17 cellular contexts compared by ENCODE assay signal in the genomic region with DNA sequence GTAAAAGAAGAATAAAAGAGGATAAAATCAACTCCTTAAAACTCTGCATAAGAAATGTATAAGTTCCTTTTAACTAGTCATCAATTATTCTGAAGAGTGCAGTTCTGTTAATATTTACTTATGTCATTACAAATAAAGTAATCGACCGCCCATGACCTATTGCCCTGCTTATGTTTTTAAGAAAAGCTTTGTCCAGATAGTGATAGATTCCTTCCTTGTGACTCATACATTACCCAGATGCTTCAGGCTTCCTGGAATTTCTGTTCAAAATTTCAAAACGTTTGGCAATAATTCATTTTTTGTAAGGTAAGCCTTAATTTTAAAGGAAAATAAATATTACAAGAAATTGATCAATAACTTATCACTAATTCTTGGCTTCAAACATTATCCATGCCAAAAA.
DNase-seq lines count a peak whose midpoint lies in the region; ATAC-seq and TF ChIP-seq lines count a peak whose summit lies in the region.
"Had no signal": no experiment of that assay in that cellular context is flagged by ENCODE, and none has a peak within 500 bp of the region (broad histone marks: within the 10 kb centered on the region; RNA-seq: fewer than 3 reads in every experiment).

No MANE protein-coding gene starts in this region.

- TF ChIP-seq POLR2A in right lobe of liver (IDR thresholded peaks at IDR 0.05) (no peak), lower leg skin (IDR thresholded peaks at IDR 0.05) (no peak)

- peak; percentile 77 to 94 (median 87) for ATAC-seq in right lobe of liver
- ATAC-seq: activated T-cell treated with anti-CD3 and anti-CD28 coated beads, Interleukin-2, amount 50 U/mL, for 4 hours; stimulated activated naive CD8-positive, alpha-beta T cell treated with anti-CD3 and anti-CD28 coated beads, Interleukin-15, amount 100 ng/mL, for 72 hours had no signal

- WGBS in right lobe of liver (ENCODE audit: insufficient coverage, low coverage, low lambda C conversion rate, missing lambda C conversion rate) = 19% methylated on average over 3 of the region's 3 CpGs
- WGBS in lower leg skin, 2 donors = 37% methylated on average over 3 of the region's 3 CpGs

- H3K4me1 ChIP-seq in Caco-2 (peaks cover 17% of the 10 kb centered on the region), right lobe of liver (peaks cover 0 to 16% (median 1%) of the 10 kb centered on the region in 4 donors)
- H3K4me1 ChIP-seq: right atrium auricular region had no signal

- no peaks in the 10 kb centered on the region for H3K27me3 Mint-ChIP-seq in Caco-2 (ENCODE audit: insufficient read depth, unreplicated experiment)
- H3K27me3 Mint-ChIP-seq: B cell; stimulated activated naive CD8-positive, alpha-beta T cell treated with anti-CD3 and anti-CD28 coated beads, Interleukin-15, amount 100 ng/mL, for 72 hours had no signal

- H3K27me3 ChIP-seq in Caco-2 (replicated peaks; ENCODE audit: control insufficient read depth, insufficient read depth, low read length) (no peaks in the 10 kb centered on the region), right lobe of liver (no peaks in the 10 kb centered on the region)
- H3K27me3 ChIP-seq: right atrium auricular region had no signal

- H3K4me1 Mint-ChIP-seq in Caco-2 (ENCODE audit: low read depth, unreplicated experiment) = peaks cover 5% of the 10 kb centered on the region
- H3K4me1 Mint-ChIP-seq: B cell; stimulated activated naive CD8-positive, alpha-beta T cell treated with anti-CD3 and anti-CD28 coated beads, Interleukin-15, amount 100 ng/mL, for 72 hours had no signal

- DNase-seq in Caco-2 (peak; percentile 33 to 38), M059J (ENCODE audit: low read depth) (peak; percentile 0), epithelial cell of esophagus (ENCODE audit: low read depth) (peak; percentile 35), right lobe of liver (no peak), occipital lobe (lab: John Stamatoyannopoulos, UW) (no peak), COR-L47 (lab: John Stamatoyannopoulos, UW) (no peak), NCI-H2227 (lab: John Stamatoyannopoulos, UW; ENCODE audit: unreplicated experiment) (no peak), lower leg skin (ENCODE audit: low spot score in 2 of 2) (no peak)
- DNase-seq: activated CD4-positive, alpha-beta T cell treated with anti-CD3 and anti-CD28 coated beads for 1 hour; activated T-cell treated with anti-CD3 and anti-CD28 coated beads, Interleukin-2, amount 50 U/mL, for 4 hours; aorta; GDM1; KG1; NCI-H1694 treated with DMSO at 0.1 percent for 48 hours; stimulated activated naive CD8-positive, alpha-beta T cell treated with anti-CD3 and anti-CD28 coated beads, Interleukin-15, amount 100 ng/mL, for 72 hours had no signal

- H3K36me3 Mint-ChIP-seq in Caco-2 (ENCODE audit: insufficient read depth, unreplicated experiment) = no peaks in the 10 kb centered on the region

- CTCF ChIA-PET in Caco-2 (lab: Charles Lee) = no interaction called here

- no TSS peak for BruUV-seq in Caco-2 (replicated peaks; lab: Mats Ljungman, UMichigan)

- intact Hi-C loops in Caco-2 (cut with micrococcal nuclease; ENCODE audit: unreplicated experiment) = loop anchor here (2.0 kb wide), 1 partner anchor 152 kb away; no protein-coding TSS in a partner anchor
- intact Hi-C loops in right lobe of liver (cut with DNase I) = no loop called here
- intact Hi-C loops in lower leg skin (cut with DNase I; ENCODE audit: low total_unique reads) = no loop called here

- POLR2A ChIA-PET in Caco-2 (lab: Charles Lee) = no interaction called here

- no peaks in the 10 kb centered on the region for H3K36me3 ChIP-seq in Caco-2 (ENCODE audit: control insufficient read depth, insufficient read depth, low read length)
- H3K36me3 ChIP-seq in right lobe of liver = no peaks in the 10 kb centered on the region
- H3K36me3 ChIP-seq: right atrium auricular region had no signal

- peak overlapping the region; percentile 40 for H3K4me3 Mint-ChIP-seq in Caco-2 (ENCODE audit: unreplicated experiment)
- H3K4me3 Mint-ChIP-seq: activated T-cell treated with anti-CD3 and anti-CD28 coated beads, Interleukin-2, amount 50 U/mL, for 4 hours; B cell; stimulated activated naive CD8-positive, alpha-beta T cell treated with anti-CD3 and anti-CD28 coated beads, Interleukin-15, amount 100 ng/mL, for 72 hours had no signal

- H3K9me3 Mint-ChIP-seq in Caco-2 (ENCODE audit: unreplicated experiment) = no peaks in the 10 kb centered on the region
- H3K9me3 Mint-ChIP-seq: stimulated activated naive CD8-positive, alpha-beta T cell treated with anti-CD3 and anti-CD28 coated beads, Interleukin-15, amount 100 ng/mL, for 72 hours had no signal

- no peaks in the 10 kb centered on the region for H3K9me3 ChIP-seq in Caco-2
- no peaks in the 10 kb centered on the region for H3K9me3 ChIP-seq in right lobe of liver
- H3K9me3 ChIP-seq: right atrium auricular region had no signal

- H3K4me3 ChIP-seq in Caco-2 (ENCODE audit: low read depth, low read length) (no peak overlapping the region), epithelial cell of esophagus (ENCODE audit: low read length) (no peak overlapping the region), right lobe of liver (no peak overlapping the region), lower leg skin (ENCODE audit: low read depth, poor library complexity, severe bottlenecking) (no peak overlapping the region)
- H3K4me3 ChIP-seq: right atrium auricular region had no signal

- no peak overlapping the region for H3K27ac ChIP-seq in right lobe of liver
- H3K27ac ChIP-seq: right atrium auricular region had no signal

- H3K27ac Mint-ChIP-seq in Caco-2 (ENCODE audit: unreplicated experiment) = no peak overlapping the region
- H3K27ac Mint-ChIP-seq: B cell; stimulated activated naive CD8-positive, alpha-beta T cell treated with anti-CD3 and anti-CD28 coated beads, Interleukin-15, amount 100 ng/mL, for 72 hours had no signal

- TF ChIP-seq CTCF in Caco-2 (IDR thresholded peaks at IDR 0.05; ENCODE audit: insufficient read depth in 1 of 2, low read depth in 1 of 2, low read length in 1 of 2, severe bottlenecking in 1 of 2, unreplicated experiment in 1 of 2) (no peak), epithelial cell of esophagus (IDR thresholded peaks at IDR 0.05; ENCODE audit: insufficient read depth, low read depth, low read length, missing control alignments) (no peak), right lobe of liver (IDR thresholded peaks at IDR 0.05) (no peak), lower leg skin (IDR thresholded peaks at IDR 0.05) (no peak)

Comparison
In these comparisons a context has a peak if more than half of its experiments do, and no peak if none do; other contexts are left out.
1. DNase-seq: peak in Caco-2 (2 of 2), M059J (single experiment) and epithelial cell of esophagus (single experiment); none in right lobe of liver (0 of 3), occipital lobe (single experiment), COR-L47 (single experiment), NCI-H2227 (single experiment) and lower leg skin (0 of 2).